Comparison of ENCODE assay signal across 8 cellular contexts in genomic region chr17:30117548-30118155, GRCh38. TPM values are rescaled to one million over a fixed set of nuclear protein-coding genes. Genes with fewer than 3 reads are reported as not detected.
DNase-seq lines count a peak whose midpoint lies in the region; ATAC-seq, FAIRE-seq and TF ChIP-seq lines count a peak whose summit lies in the region.

No MANE protein-coding gene starts in this region.

- H3K27ac ChIP-seq in ACC112 (ENCODE audit: low read depth, low read length) (peak overlapping the region; percentile 95), HUES48 (ENCODE audit: low read depth, low read length) (peak overlapping the region; percentile 94)

- H3K27me3 ChIP-seq in ACC112 (ENCODE audit: insufficient read depth, low read length) (no peaks in the 10 kb centered on the region), HUES48 (ENCODE audit: control insufficient read depth, insufficient read depth, low read length) (no peaks in the 10 kb centered on the region), bronchial epithelial cell (ENCODE audit: control insufficient read depth, insufficient read depth, low read length) (no peaks in the 10 kb centered on the region)

- H3K9me3 ChIP-seq in HUES48 (ENCODE audit: control insufficient read depth, insufficient read depth, low read length), result no peaks in the 10 kb centered on the region
- no peaks in the 10 kb centered on the region for H3K9me3 ChIP-seq in mucosa of descending colon

- peaks cover 55% of the 10 kb centered on the region for H3K79me2 ChIP-seq in ACC112 (ENCODE audit: control insufficient read depth, insufficient read depth, low read length, unreplicated experiment)

- intact Hi-C loops in mucosa of descending colon (cut with DNase I, micrococcal nuclease), result no loop called here

- peaks cover 16% of the 10 kb centered on the region for H3K36me3 ChIP-seq in ACC112 (ENCODE audit: insufficient read depth, low read length)
- H3K36me3 ChIP-seq in HUES48 (ENCODE audit: control insufficient read depth, insufficient read depth, low read length), result peaks cover 25% of the 10 kb centered on the region
- H3K36me3 ChIP-seq in bronchial epithelial cell (ENCODE audit: control insufficient read depth, insufficient read depth, low read length), result no peaks in the 10 kb centered on the region
- H3K36me3 ChIP-seq in mucosa of descending colon (ENCODE audit: low read depth), result no peaks in the 10 kb centered on the region

- FAIRE-seq in bronchial epithelial cell (lab: Jason Lieb, UNC), result no peak

- peaks cover 16% of the 10 kb centered on the region for H3K4me1 ChIP-seq in ACC112 (ENCODE audit: control insufficient read depth, insufficient read depth, low read length, unreplicated experiment)
- H3K4me1 ChIP-seq in HUES48 (ENCODE audit: control insufficient read depth, insufficient read depth, low read length), result 0 out of 2 replicates have a peak, but pooled peaks cover 4% of the 10 kb centered on the region
- H3K4me1 ChIP-seq in mucosa of descending colon (ENCODE audit: low read depth), result peaks cover 14% of the 10 kb centered on the region

- H3K9ac ChIP-seq in HUES48 (ENCODE audit: low read depth, low read length), result peak overlapping the region; percentile 99

- H3K4me3 ChIP-seq in ACC112 (ENCODE audit: low read depth, low read length) (peak overlapping the region; percentile 94), HUES48 (ENCODE audit: low read depth, low read length) (peak overlapping the region; percentile 92), bronchial epithelial cell (ENCODE audit: low read depth, low read length) (peak overlapping the region; percentile 65), mucosa of descending colon (peak overlapping the region; percentile 61)

- TF ChIP-seq CTCF in bronchial epithelial cell (IDR thresholded peaks at IDR 0.05; ENCODE audit: insufficient read depth, low read length, severe bottlenecking) (no peak), mucosa of descending colon (IDR thresholded peaks at IDR 0.05) (no peak)

- ATAC-seq in mucosa of descending colon (no peak), GM21717 (IDR thresholded peaks at IDR 0.05; ENCODE audit: unreplicated experiment) (no peak), HG03457 (IDR thresholded peaks at IDR 0.05; ENCODE audit: unreplicated experiment) (no peak)

- H2AFZ ChIP-seq in ACC112 (ENCODE audit: low read length, unreplicated experiment), result peak overlapping the region; percentile 6

- no peak for DNase-seq in bronchial epithelial cell (ENCODE audit: low read depth)
- no peak for DNase-seq in mucosa of descending colon
- DNase-seq in activated gamma-delta T cell treated with Interleukin-2 at 50 U/mL for 16 hours, result no peak
- no peak for DNase-seq in DMS53 (lab: John Stamatoyannopoulos, UW)

RNA-seq across cellular contexts. Expression of gene NSRP1, which starts 1.0 kb away (rescaled TPM):
- total RNA-seq in bronchial epithelial cell (8.7 and 10.1 TPM in 2 replicates), mucosa of descending colon (10 to 100 TPM; 24.5 to 41.7 (median 24.7) TPM)
